1 cellular context compared by ENCODE assay signal in genomic region chr4:40055873-40056721, GRCh38.
TF ChIP-seq lines count a peak whose summit lies in the region.

No MANE protein-coding gene starts in this region.

TF ChIP-seq in HepG2, 621 proteins besides CTCF, POLR2A, EP300 and RAD21 (continued from another document and continues in another):
- TF ChIP-seq ZBTB40 (IDR thresholded peaks at IDR 0.05) (no peak), ZBTB40 (CRISPR knock-in tag; IDR thresholded peaks at IDR 0.05) (no peak; the same call in 1 of the 2 replicates), IKZF1 (IDR thresholded peaks at IDR 0.05) (no peak), SIX4 (CRISPR knock-in tag; IDR thresholded peaks at IDR 0.05) (no peak), EED (CRISPR knock-in tag; IDR thresholded peaks at IDR 0.05) (no peak), FLYWCH1 (CRISPR knock-in tag; IDR thresholded peaks at IDR 0.05) (no peak), ZNF230 (CRISPR knock-in tag; IDR thresholded peaks at IDR 0.05) (peak; percentile 62; the same call in 1 of the 2 replicates), ZMYM3 (CRISPR knock-in tag; IDR thresholded peaks at IDR 0.05) (no peak), ZNF136 (CRISPR knock-in tag; IDR thresholded peaks at IDR 0.05; ENCODE audit: low read depth) (no peak; the same call in 1 of the 2 replicates), NFIB (CRISPR knock-in tag; IDR thresholded peaks at IDR 0.05; ENCODE audit: borderline replicate concordance) (no peak), FOXC1 (CRISPR knock-in tag; IDR thresholded peaks at IDR 0.05; ENCODE audit: borderline replicate concordance) (no peak), ZNF225 (CRISPR knock-in tag; IDR thresholded peaks at IDR 0.05) (no peak), ZBTB38 (CRISPR knock-in tag; IDR thresholded peaks at IDR 0.05) (peak; percentile 52; the same call in 1 of the 2 replicates), ZNF280D (CRISPR knock-in tag; IDR thresholded peaks at IDR 0.05) (no peak), ZNF580 (CRISPR knock-in tag; IDR thresholded peaks at IDR 0.05; ENCODE audit: borderline replicate concordance, low read depth) (no peak), CREBL2 (CRISPR knock-in tag; IDR thresholded peaks at IDR 0.05; ENCODE audit: borderline replicate concordance) (no peak), ZNF124 (CRISPR knock-in tag; IDR thresholded peaks at IDR 0.05) (peak; percentile 36; the same call in 1 of the 2 replicates), ZBTB34 (CRISPR knock-in tag; IDR thresholded peaks at IDR 0.05) (peak; percentile 60; the same call in 1 of the 2 replicates), ZNF280B (CRISPR knock-in tag; IDR thresholded peaks at IDR 0.05; ENCODE audit: borderline replicate concordance) (no peak; the same call in 1 of the 2 replicates), TP53 (CRISPR knock-in tag; conservative IDR thresholded peaks at IDR 0.05) (no peak), ZNF274 (CRISPR knock-in tag; IDR thresholded peaks at IDR 0.05) (no peak), ZNF451 (CRISPR knock-in tag; IDR thresholded peaks at IDR 0.05) (peak; percentile 22; the same call in 1 of the 2 replicates), ZSCAN12 (CRISPR knock-in tag; IDR thresholded peaks at IDR 0.05) (no peak), IKZF5 (CRISPR knock-in tag; IDR thresholded peaks at IDR 0.05) (no peak), ZNF207 (IDR thresholded peaks at IDR 0.05; ENCODE audit: borderline replicate concordance) (no peak), ZSCAN9 (CRISPR knock-in tag; IDR thresholded peaks at IDR 0.05; ENCODE audit: borderline replicate concordance) (0 out of 2 replicates have a peak, but pooled peaks have one; percentile 36), NR0B2 (CRISPR knock-in tag; IDR thresholded peaks at IDR 0.05) (no peak), HOXA3 (CRISPR knock-in tag; IDR thresholded peaks at IDR 0.05) (peak; percentile 49), ZNF563 (CRISPR knock-in tag; IDR thresholded peaks at IDR 0.05) (no peak; the same call in 1 of the 2 replicates), ETS1 (CRISPR knock-in tag; IDR thresholded peaks at IDR 0.05) (no peak), FOSL2 (CRISPR knock-in tag; IDR thresholded peaks at IDR 0.05) (no peak), ARID2 (CRISPR knock-in tag; IDR thresholded peaks at IDR 0.05; ENCODE audit: borderline replicate concordance) (no peak), HIVEP1 (CRISPR knock-in tag; IDR thresholded peaks at IDR 0.05) (no peak; the same call in 1 of the 2 replicates), ETV5 (CRISPR knock-in tag; IDR thresholded peaks at IDR 0.05; ENCODE audit: borderline replicate concordance) (0 out of 2 replicates have a peak, but pooled peaks have one; percentile 7), ZNF256 (CRISPR knock-in tag; conservative IDR thresholded peaks at IDR 0.05) (no peak), MAX (IDR thresholded peaks at IDR 0.05) (peak; percentile 49; the same call in 1 of the 2 replicates), ZNF329 (CRISPR knock-in tag; IDR thresholded peaks at IDR 0.05; ENCODE audit: low read depth) (no peak), SNAI1 (CRISPR knock-in tag; IDR thresholded peaks at IDR 0.05; ENCODE audit: borderline replicate concordance) (no peak), MBNL3 (CRISPR knock-in tag; conservative IDR thresholded peaks at IDR 0.05) (no peak), ZNF343 (CRISPR knock-in tag; IDR thresholded peaks at IDR 0.05) (no peak; the same call in none of the 2 replicates), ZC3H4 (CRISPR knock-in tag; IDR thresholded peaks at IDR 0.05; ENCODE audit: borderline replicate concordance) (no peak; the same call in 1 of the 2 replicates), ZBTB3 (CRISPR knock-in tag; IDR thresholded peaks at IDR 0.05; ENCODE audit: borderline replicate concordance, low read depth) (no peak; the same call in 1 of the 2 replicates), ISX (CRISPR knock-in tag; conservative IDR thresholded peaks at IDR 0.05) (no peak)
